In the genomic region with DNA sequence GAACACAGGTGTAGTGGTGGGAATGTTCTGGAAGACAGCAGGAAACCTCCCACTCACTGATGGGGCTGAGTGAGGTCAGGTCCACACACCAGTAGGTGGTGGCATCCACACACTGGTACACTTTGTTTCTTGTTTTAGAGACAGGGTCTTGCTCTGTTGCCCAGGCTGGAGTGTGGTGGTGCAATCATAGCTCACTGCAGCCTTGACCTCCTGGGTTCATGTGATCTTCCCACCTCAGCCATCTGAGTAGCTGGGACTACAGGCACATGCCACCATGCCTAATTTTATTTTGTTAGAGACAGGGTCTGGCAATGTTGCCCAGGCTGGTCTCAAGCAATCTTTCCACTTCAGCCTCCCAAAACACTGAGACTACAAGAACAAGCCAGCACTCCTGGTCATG, we compare ENCODE assay signal across 5 cellular contexts.
DNase-seq lines count a peak whose midpoint lies in the region; ATAC-seq, FAIRE-seq and TF ChIP-seq lines count a peak whose summit lies in the region.
"Not testable (repeated sequence)": the region's sequence is repeated elsewhere in the genome, so short reads cannot be mapped to it uniquely, and the experiment has no call there.

No MANE protein-coding gene starts in this region.

- not testable (repeated sequence) for TF ChIP-seq CTCF in HEK293 (tag by site-specific recombination; IDR thresholded peaks at IDR 0.05); endodermal cell (conservative IDR thresholded peaks at IDR 0.05)
- 0 out of 2 replicates have a peak, but pooled peaks have one; percentile 15 for TF ChIP-seq CTCF in HepG2 (CRISPR knock-in tag; IDR thresholded peaks at IDR 0.05)

- not testable (repeated sequence) for H3K36me3 ChIP-seq in HEK293 (ENCODE audit: control insufficient read depth in 2 of 2, insufficient read depth in 1 of 2, low read length in 2 of 2); endodermal cell (ENCODE audit: control insufficient read depth, insufficient read depth, low read length); HepG2 (replicated peaks in 1 of 2; ENCODE audit: control insufficient read depth in 1 of 2, insufficient read depth in 2 of 2, low read length in 2 of 2)

- ATAC-seq in activated naive CD8-positive, alpha-beta T cell treated with anti-CD3 and anti-CD28 coated beads, Interleukin-2, amount 10 ng/mL, durations not matched to agents 7 days and 5 days (ENCODE audit: low read depth); HepG2: not testable (repeated sequence)

- not testable (repeated sequence) for H3K9me3 Mint-ChIP-seq in activated naive CD8-positive, alpha-beta T cell treated with anti-CD3 and anti-CD28 coated beads, Interleukin-2, amount 10 ng/mL, durations not matched to agents 7 days and 5 days; endodermal cell

- not testable (repeated sequence) for H3K4me1 Mint-ChIP-seq in activated naive CD8-positive, alpha-beta T cell treated with anti-CD3 and anti-CD28 coated beads, Interleukin-2, amount 10 ng/mL, durations not matched to agents 7 days and 5 days; endodermal cell

- not testable (repeated sequence) for H3K4me3 ChIP-seq in HEK293 (ENCODE audit: low read depth, low read length); endodermal cell (ENCODE audit: low read length); HepG2 (replicated peaks in 1 of 3; ENCODE audit: insufficient read depth in 1 of 3, low read depth in 2 of 3, low read length in 3 of 3)

- POLR2A ChIA-PET in HEK293 (lab: Yijun Ruan, JAX); activated naive CD8-positive, alpha-beta T cell treated with anti-CD3 and anti-CD28 coated beads, Interleukin-2, amount 10 ng/mL, durations not matched to agents 7 days and 5 days (lab: Charles Lee); HepG2 (lab: Yijun Ruan, JAX): not testable (repeated sequence)

- not testable (repeated sequence) for H3K27me3 ChIP-seq in endodermal cell (ENCODE audit: control insufficient read depth, insufficient read depth, low read length, poor library complexity, severe bottlenecking); HepG2 (ENCODE audit: control insufficient read depth in 1 of 2, insufficient read depth in 2 of 2, low read length in 2 of 2)

- H3K9ac ChIP-seq in endodermal cell (ENCODE audit: extremely low read depth, low read length, poor library complexity, severe bottlenecking); HepG2 (ENCODE audit: insufficient read depth, low read depth, low read length): not testable (repeated sequence)

- not testable (repeated sequence) for H3K36me3 Mint-ChIP-seq in activated naive CD8-positive, alpha-beta T cell treated with anti-CD3 and anti-CD28 coated beads, Interleukin-2, amount 10 ng/mL, durations not matched to agents 7 days and 5 days; endodermal cell (ENCODE audit: low read depth)

- H3K9me3 ChIP-seq in HEK293 (ENCODE audit: control insufficient read depth, insufficient read depth, low read depth, low read length); endodermal cell (ENCODE audit: control insufficient read depth, low read length); HepG2 (ENCODE audit: low read length): not testable (repeated sequence)

- not testable (repeated sequence) for BruUV-seq in HepG2 (replicated peaks; lab: Mats Ljungman, UMichigan)

- intact Hi-C loops in HepG2 (cut with micrococcal nuclease; ENCODE audit: unreplicated experiment): not testable (repeated sequence)

- not testable (repeated sequence) for FAIRE-seq in HepG2 (lab: Jason Lieb, UNC)
- peak; percentile 63 for FAIRE-seq in urothelium cell line (lab: Jason Lieb, UNC)

- H3K27me3 Mint-ChIP-seq in activated naive CD8-positive, alpha-beta T cell treated with anti-CD3 and anti-CD28 coated beads, Interleukin-2, amount 10 ng/mL, durations not matched to agents 7 days and 5 days; endodermal cell (ENCODE audit: insufficient read depth): not testable (repeated sequence)

- not testable (repeated sequence) for TF ChIP-seq POLR2A in HepG2 (IDR thresholded peaks at IDR 0.05; ENCODE audit: insufficient read depth in 1 of 2, low read depth in 2 of 2, low read length in 2 of 2)

- TF ChIP-seq EP300 in HepG2 (IDR thresholded peaks at IDR 0.05; ENCODE audit: low read depth in 2 of 2, low read length in 2 of 2); HepG2 (CRISPR knock-in tag; IDR thresholded peaks at IDR 0.05; ENCODE audit: borderline replicate concordance): not testable (repeated sequence)

- H2AFZ ChIP-seq in HepG2 (ENCODE audit: low read length): not testable (repeated sequence)

- not testable (repeated sequence) for H3K4me3 Mint-ChIP-seq in activated naive CD8-positive, alpha-beta T cell treated with anti-CD3 and anti-CD28 coated beads, Interleukin-2, amount 10 ng/mL, durations not matched to agents 7 days and 5 days; endodermal cell

- H3K27ac Mint-ChIP-seq in activated naive CD8-positive, alpha-beta T cell treated with anti-CD3 and anti-CD28 coated beads, Interleukin-2, amount 10 ng/mL, durations not matched to agents 7 days and 5 days; endodermal cell: not testable (repeated sequence)

- not testable (repeated sequence) for H3K4me1 ChIP-seq in HEK293 (ENCODE audit: control insufficient read depth, insufficient read depth, low read length); endodermal cell (ENCODE audit: control insufficient read depth, insufficient read depth, low read length)
- peaks cover 38% of the 10 kb centered on the region for H3K4me1 ChIP-seq in HepG2 (ENCODE audit: insufficient read depth, low read length)

- not testable (repeated sequence) for TF ChIP-seq RAD21 in HepG2 (CRISPR knock-in tag; IDR thresholded peaks at IDR 0.05)

- H3K79me2 ChIP-seq in HepG2 (ENCODE audit: insufficient read depth, low read length): not testable (repeated sequence)

- in situ Hi-C loops in HepG2 (cut with HindIII; ENCODE audit: extremely low pct_ligation_motif_present, low pct_unique_long_range_greater_than_20kb): not testable (repeated sequence)

- not testable (repeated sequence) for H3K4me2 ChIP-seq in HepG2 (ENCODE audit: low read depth, low read length)

- not testable (repeated sequence) for H4K20me1 ChIP-seq in HepG2 (ENCODE audit: insufficient read depth, low read length)

- H3K27ac ChIP-seq in HEK293 (ENCODE audit: extremely low read depth, low read depth, low read length); endodermal cell (ENCODE audit: low read depth, low read length); HepG2 (ENCODE audit: extremely low read length, insufficient read depth, low read length): not testable (repeated sequence)

- peak; percentile 18 for DNase-seq in activated naive CD8-positive, alpha-beta T cell treated with anti-CD3 and anti-CD28 coated beads, Interleukin-2, amount 10 ng/mL, durations not matched to agents 7 days and 5 days
- peak; percentile 12 for DNase-seq in endodermal cell
- DNase-seq in HepG2 (ENCODE audit: low spot score); urothelium cell line (ENCODE audit: low spot score): not testable (repeated sequence)

- CTCF ChIA-PET in HEK293 (lab: Yijun Ruan, JAX): interaction anchor here (0.6 to 0.7 kb wide), 2 partner anchors 26 to 305 kb away, joined by 3 to 5 read pairs; no protein-coding TSS in a partner anchor
- CTCF ChIA-PET in HepG2 (lab: Yijun Ruan, JAX; ENCODE audit: low intra/inter-chr PET ratio, low total read pairs): not testable (repeated sequence)

TF ChIP-seq in HEK293, 187 proteins besides CTCF, POLR2A, EP300 and RAD21:
- TF ChIP-seq ZNF121 (tag by site-specific recombination; IDR thresholded peaks at IDR 0.05): peak; percentile 81

TF ChIP-seq in HepG2, 621 proteins besides CTCF, POLR2A, EP300 and RAD21:
- TF ChIP-seq NR2C2 (CRISPR knock-in tag; IDR thresholded peaks at IDR 0.05; ENCODE audit: borderline replicate concordance): 0 out of 2 replicates have a peak, but pooled peaks have one; percentile 24
- TF ChIP-seq ZNF121 (CRISPR knock-in tag; IDR thresholded peaks at IDR 0.05): peak; percentile 98
- peak; percentile 4; the same call in 1 of the 2 replicates for TF ChIP-seq HNF4A (CRISPR knock-in tag; IDR thresholded peaks at IDR 0.05)
